ENCODE assay signal across 8 cellular contexts in genomic region chr16:85029413-85029794, GRCh38. TPM values are rescaled to one million over a fixed set of nuclear protein-coding genes. Genes with fewer than 3 reads are reported as not detected.
A peak's percentile ranks its signal among the peaks of the same experiment; 100 is the strongest.
DNase-seq lines count a peak whose midpoint lies in the region; ATAC-seq and TF ChIP-seq lines count a peak whose summit lies in the region.

No MANE protein-coding gene starts in this region.

- H3K27ac ChIP-seq in MM.1S (ENCODE audit: low read length): peak overlapping the region; percentile 81
- peak overlapping the region; percentile 57 to 91 for H3K27ac ChIP-seq in esophagus (ENCODE audit: low read depth in 2 of 2, low read length in 1 of 2)

- H3K9me3 ChIP-seq in MM.1S (replicated peaks; ENCODE audit: insufficient read depth, low read length) (no peaks in the 10 kb centered on the region), esophagus (ENCODE audit: control insufficient read depth in 2 of 2, insufficient read depth in 1 of 2, low read depth in 1 of 2, low read length in 1 of 2) (no peaks in the 10 kb centered on the region)

- peak overlapping the region; percentile 95 for H3K4me2 ChIP-seq in MM.1S (ENCODE audit: low read depth, low read length)

- no peak for TF ChIP-seq CTCF in MM.1S (IDR thresholded peaks at IDR 0.05; ENCODE audit: low read length)

- H3K36me3 ChIP-seq in MM.1S (replicated peaks; ENCODE audit: insufficient read depth, low read length): no peaks in the 10 kb centered on the region
- H3K36me3 ChIP-seq in esophagus (ENCODE audit: control insufficient read depth in 2 of 2, insufficient read depth in 2 of 2, low read length in 1 of 2): no peaks in the 10 kb centered on the region

- peak overlapping the region; percentile 76 for H3K9ac ChIP-seq in MM.1S (ENCODE audit: low read length)

- H3K9me2 ChIP-seq in MM.1S (replicated peaks; ENCODE audit: insufficient read depth, low read length): no peaks in the 10 kb centered on the region

- ATAC-seq in HG03520 (IDR thresholded peaks at IDR 0.05; ENCODE audit: unreplicated experiment): no peak

- H3K4me1 ChIP-seq in MM.1S (ENCODE audit: low read length) (peaks cover 3% of the 10 kb centered on the region), esophagus (ENCODE audit: control insufficient read depth in 2 of 2, insufficient read depth in 2 of 2, low read length in 1 of 2) (peaks cover 6 to 16% of the 10 kb centered on the region in 2 donors)

- H3F3A ChIP-seq in MM.1S (ENCODE audit: insufficient read depth, low read length): peaks cover 16% of the 10 kb centered on the region

- H3K4me3 ChIP-seq in MM.1S (ENCODE audit: low read length) (peak overlapping the region; percentile 65), esophagus (ENCODE audit: low read depth in 1 of 2, low read length in 2 of 2) (peak overlapping the region in 1 of 2 donors; percentile 16)

- no peak overlapping the region for H2AFZ ChIP-seq in MM.1S (ENCODE audit: low read length)

- DNase-seq in ELR (ENCODE audit: low read depth) (peak; percentile 73), MM.1S (peak; percentile 17), midbrain (lab: John Stamatoyannopoulos, UW) (no peak), 8988T (no peak)
- DNase-seq in activated CD8-positive, alpha-beta memory T cell treated with anti-CD3 and anti-CD28 coated beads, Interleukin-2, amount 50 U/mL, for 4 hours: peak; percentile 54
- peak; percentile 37 for DNase-seq in stimulated activated CD4-positive, alpha-beta T cell treated with anti-CD3 and anti-CD28 coated beads, Interleukin-12 subunit alpha, Interleukin-12 subunit beta, amount 100 ng/mL, for 4 hours

- H3K27me3 ChIP-seq in MM.1S (replicated peaks; ENCODE audit: insufficient read depth, low read length) (no peaks in the 10 kb centered on the region), esophagus (ENCODE audit: control insufficient read depth in 1 of 2, insufficient read depth in 2 of 2, low read length in 2 of 2) (no peaks in the 10 kb centered on the region)

- 14 to 28% methylated on average over 5 of the region's 5 CpGs for WGBS in esophagus, 2 donors

- H4K20me1 ChIP-seq in MM.1S (ENCODE audit: insufficient read depth, low read length): no peaks in the 10 kb centered on the region

- H3K79me2 ChIP-seq in MM.1S (ENCODE audit: low read length): no peaks in the 10 kb centered on the region

RNA-seq across cellular contexts. Expression of gene KIAA0513, which starts 1.8 kb away (rescaled TPM):
- 1 to 10 TPM; 3.0 to 3.7 TPM for polyA plus RNA-seq in esophagus

RNA-seq across cellular contexts. Expression of gene ZDHHC7, which starts 18.1 kb away (rescaled TPM):
- 10 to 100 TPM; 17.1 to 17.9 TPM for polyA plus RNA-seq in esophagus

Comparison
In these comparisons a context has a peak if more than half of its experiments do, and no peak if none do; other contexts are left out.
1. DNase-seq: peak in ELR (single experiment), MM.1S (single experiment), activated CD8-positive, alpha-beta memory T cell treated with anti-CD3 and anti-CD28 coated beads, Interleukin-2, amount 50 U/mL, for 4 hours (single experiment) and stimulated activated CD4-positive, alpha-beta T cell treated with anti-CD3 and anti-CD28 coated beads, Interleukin-12 subunit alpha, Interleukin-12 subunit beta, amount 100 ng/mL, for 4 hours (single experiment); none in midbrain (single experiment) and 8988T (single experiment).